1 cellular context compared by ENCODE assay signal in genomic region chr19:5281588-5281987, GRCh38.
TF ChIP-seq lines count a peak whose summit lies in the region.

No MANE protein-coding gene starts in this region.

TF ChIP-seq in HepG2, 621 proteins besides CTCF, POLR2A, EP300 and RAD21:
- TF ChIP-seq ZNF121 (CRISPR knock-in tag; IDR thresholded peaks at IDR 0.05) (no peak), ISX (CRISPR knock-in tag; conservative IDR thresholded peaks at IDR 0.05) (no peak), KAT8 (CRISPR knock-in tag; IDR thresholded peaks at IDR 0.05) (no peak), XRCC5 (optimal IDR thresholded peaks at IDR 0.05; ENCODE audit: low read length) (no peak)
